14 cellular contexts compared by ENCODE assay signal in the genomic region with DNA sequence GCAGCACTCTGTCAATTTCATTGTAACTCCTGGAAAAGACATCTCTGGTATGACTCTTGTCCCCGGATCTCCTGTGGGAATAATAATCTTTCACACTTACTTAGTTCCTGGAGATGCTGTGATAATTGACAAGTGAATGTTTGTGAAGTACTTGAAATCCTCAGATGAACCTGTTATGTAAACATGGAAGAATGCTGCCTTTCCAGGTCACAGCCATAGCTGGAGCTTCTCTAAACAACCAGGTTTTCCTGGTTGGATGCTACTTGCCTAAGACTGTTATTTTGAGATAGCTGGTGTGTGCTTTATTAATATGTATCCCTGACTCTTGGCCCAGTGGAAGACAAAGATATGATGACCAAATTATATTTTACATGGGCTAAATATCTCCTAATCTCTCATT.
"Had no signal": no experiment of that assay in that cellular context is flagged by ENCODE, and none has a peak within 500 bp of the region (broad histone marks: within the 10 kb centered on the region; RNA-seq: fewer than 3 reads in every experiment).

No MANE protein-coding gene starts in this region.

- H3K4me1 ChIP-seq: body of pancreas, prostate gland, upper lobe of left lung had no signal

- H3K4me3 ChIP-seq: body of pancreas, prostate gland, upper lobe of left lung had no signal

- DNase-seq: activated CD4-positive, alpha-beta T cell treated with anti-CD3 and anti-CD28 coated beads, Interleukin-2, amount 10 ng/mL, durations not matched to agents 7 days and 5 days; activated CD4-positive, CD25-positive, alpha-beta regulatory T cell; body of pancreas; central memory CD4-positive, alpha-beta T cell; cortex of kidney; effector CD8-positive, alpha-beta T cell; left ventricle myocardium superior; nephron progenitor cell; stimulated activated CD4-positive, alpha-beta T cell treated with anti-CD3 and anti-CD28 coated beads, Interleukin-2, amount 100 ng/mL, for 24 hours; stimulated activated naive CD4-positive, alpha-beta T cell; substantia nigra; upper lobe of left lung had no signal

- H3K36me3 ChIP-seq: prostate gland, upper lobe of left lung had no signal

- H3K27me3 ChIP-seq: body of pancreas, upper lobe of left lung had no signal

- ATAC-seq: body of pancreas, left ventricle myocardium superior, sciatic nerve had no signal

- H3K27ac ChIP-seq: body of pancreas, prostate gland, upper lobe of left lung had no signal
